ENCODE assay signal across 18 cellular contexts in the genomic region with DNA sequence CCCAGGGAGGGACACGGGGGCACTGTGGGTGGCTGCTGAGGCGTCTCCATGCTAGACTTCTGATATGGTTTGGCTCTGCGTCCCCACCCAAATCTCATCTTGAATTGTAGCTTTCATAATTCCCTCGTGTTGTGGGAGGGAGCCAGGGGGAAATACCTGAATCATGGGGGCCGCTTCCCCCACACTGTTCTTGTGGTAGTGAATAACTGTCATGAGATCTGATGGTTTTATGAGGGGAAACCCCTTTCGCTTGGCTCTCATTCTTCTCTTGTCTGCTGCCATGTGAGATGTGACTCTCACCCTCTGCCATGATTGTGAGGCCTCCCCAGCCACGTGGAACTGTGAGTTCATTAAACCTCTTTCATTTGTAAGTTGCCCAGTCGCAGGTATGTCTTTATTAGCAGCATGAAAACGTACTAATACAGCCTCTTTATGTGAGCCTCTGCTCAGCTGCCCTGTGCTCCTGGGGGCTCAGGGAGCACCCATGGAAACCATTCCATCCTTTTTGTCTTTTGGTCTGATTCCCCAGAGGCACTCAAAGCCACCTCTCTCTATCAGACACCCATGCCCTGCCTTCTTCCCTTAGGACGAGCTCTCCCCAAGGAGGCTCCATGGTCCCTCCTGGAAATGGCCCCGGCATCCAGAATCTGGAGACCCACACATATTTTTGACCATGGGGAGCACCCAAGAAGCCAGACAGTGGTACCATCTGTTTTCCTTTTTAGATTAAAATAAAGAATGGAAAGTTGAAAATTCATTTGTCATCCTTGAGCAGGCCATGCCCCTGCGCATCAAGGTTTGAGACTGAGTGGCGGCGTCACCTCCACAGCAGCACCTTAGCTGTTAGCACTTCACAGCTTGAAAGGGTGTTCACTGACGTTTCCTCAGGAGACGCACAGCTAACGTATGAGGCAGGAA.
"Had no signal": no experiment of that assay in that cellular context is flagged by ENCODE, and none has a peak within 500 bp of the region (broad histone marks: within the 10 kb centered on the region; RNA-seq: fewer than 3 reads in every experiment).

No MANE protein-coding gene starts in this region.

- H3K4me2 ChIP-seq: hepatocyte had no signal

- H3K9me3 Mint-ChIP-seq: activated B cell treated with CpG ODN at 0.5 μM for 24 hours; activated T-helper 1 cell treated with anti-CD3 and anti-CD28 coated beads, Interleukin-12 subunit alpha, Interleukin-12 subunit beta, Interleukin-2, Interleukin-4 antibody, amounts not matched to agents 30 ng/mL and 10 ng/mL and 1 ng/mL, durations not matched to agents 14 hours and 24 hours and 36 hours; T-helper 2 cell treated with Interferon-gamma antibody and Interleukin-4, amounts not matched to agents 5 μg/mL and 100 μg/mL, for 36 hours had no signal

- H3K27me3 ChIP-seq: esophagus muscularis mucosa, hepatocyte, left lung, right atrium auricular region, SJSA1, transverse colon had no signal

- H3K79me2 ChIP-seq: hepatocyte had no signal

- H3K4me1 ChIP-seq: left lung, SJSA1 had no signal

- H3K27me3 Mint-ChIP-seq: activated B cell treated with CpG ODN at 0.5 μM for 24 hours; activated naive CD4-positive, alpha-beta T cell treated with anti-CD3 and anti-CD28 coated beads, Interleukin-2, amount 10 ng/mL, durations not matched to agents 7 days and 5 days had no signal

- DNase-seq: activated B cell treated with CpG ODN at 0.5 μM for 24 hours; activated CD8-positive, alpha-beta memory T cell treated with anti-CD3 and anti-CD28 coated beads, Interleukin-2, amount 50 U/mL, for 48 hours; activated naive CD4-positive, alpha-beta T cell treated with anti-CD3 and anti-CD28 coated beads, Interleukin-2, amount 10 ng/mL, durations not matched to agents 7 days and 5 days; caudate nucleus; left lung; mucosa of descending colon; naive thymus-derived CD4-positive, alpha-beta T cell; occipital lobe; stimulated activated naive CD4-positive, alpha-beta T cell; transverse colon had no signal

- H3K4me3 ChIP-seq: esophagus muscularis mucosa, hepatocyte, left lung, mucosa of descending colon, right atrium auricular region, SJSA1, skin epidermis, transverse colon had no signal

- H3K36me3 Mint-ChIP-seq: activated naive CD4-positive, alpha-beta T cell treated with anti-CD3 and anti-CD28 coated beads, Interleukin-2, amount 10 ng/mL, durations not matched to agents 7 days and 5 days; naive thymus-derived CD4-positive, alpha-beta T cell had no signal

- H3K4me3 Mint-ChIP-seq: activated B cell treated with CpG ODN at 0.5 μM for 24 hours; activated naive CD4-positive, alpha-beta T cell treated with anti-CD3 and anti-CD28 coated beads, Interleukin-2, amount 10 ng/mL, durations not matched to agents 7 days and 5 days; activated T-helper 1 cell treated with anti-CD3 and anti-CD28 coated beads, Interleukin-12 subunit alpha, Interleukin-12 subunit beta, Interleukin-2, Interleukin-4 antibody, amounts not matched to agents 30 ng/mL and 10 ng/mL and 1 ng/mL, durations not matched to agents 14 hours and 24 hours and 36 hours; naive thymus-derived CD4-positive, alpha-beta T cell; T-helper 2 cell treated with Interferon-gamma antibody and Interleukin-4, amounts not matched to agents 5 μg/mL and 100 μg/mL, for 36 hours had no signal

- ATAC-seq: left lung; mucosa of descending colon; naive thymus-derived CD4-positive, alpha-beta T cell had no signal

- H3K27ac ChIP-seq: hepatocyte, left lung, right atrium auricular region, SJSA1, skin epidermis, transverse colon had no signal

- H3K36me3 ChIP-seq: esophagus muscularis mucosa, left lung, right atrium auricular region, SJSA1, transverse colon had no signal

- H3K4me1 Mint-ChIP-seq: activated B cell treated with CpG ODN at 0.5 μM for 24 hours; activated naive CD4-positive, alpha-beta T cell treated with anti-CD3 and anti-CD28 coated beads, Interleukin-2, amount 10 ng/mL, durations not matched to agents 7 days and 5 days; naive thymus-derived CD4-positive, alpha-beta T cell had no signal

- H3K9me3 ChIP-seq: mucosa of descending colon, SJSA1, transverse colon had no signal

- H3K27ac Mint-ChIP-seq: activated B cell treated with CpG ODN at 0.5 μM for 24 hours; activated naive CD4-positive, alpha-beta T cell treated with anti-CD3 and anti-CD28 coated beads, Interleukin-2, amount 10 ng/mL, durations not matched to agents 7 days and 5 days; activated T-helper 1 cell treated with anti-CD3 and anti-CD28 coated beads, Interleukin-12 subunit alpha, Interleukin-12 subunit beta, Interleukin-2, Interleukin-4 antibody, amounts not matched to agents 30 ng/mL and 10 ng/mL and 1 ng/mL, durations not matched to agents 14 hours and 24 hours and 36 hours; naive thymus-derived CD4-positive, alpha-beta T cell; progenitor cell of endocrine pancreas; T-helper 2 cell treated with Interferon-gamma antibody and Interleukin-4, amounts not matched to agents 5 μg/mL and 100 μg/mL, for 36 hours had no signal

- H2AFZ ChIP-seq: hepatocyte had no signal
